ENCODE assay signal across 9 cellular contexts in the genomic region with DNA sequence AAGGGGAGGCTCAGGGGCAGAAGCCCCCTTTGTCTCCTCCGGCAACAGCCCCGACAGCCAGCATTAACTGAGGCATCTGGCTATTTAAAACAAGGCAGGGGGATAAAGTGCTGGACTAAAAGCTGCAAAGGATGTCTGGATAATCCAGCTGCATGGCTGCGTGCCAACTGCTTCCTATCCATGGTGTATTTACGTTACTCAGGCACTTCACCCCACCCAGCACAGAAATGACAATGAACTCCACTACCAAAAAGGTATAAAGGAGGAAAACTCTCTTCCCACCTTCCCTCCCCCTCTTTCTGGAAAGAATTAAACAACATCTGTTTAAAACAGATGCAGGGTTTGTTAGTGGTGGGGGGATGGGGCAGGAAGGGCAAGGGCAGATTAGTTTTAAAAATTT.
DNase-seq lines count a peak whose midpoint lies in the region; ATAC-seq and TF ChIP-seq lines count a peak whose summit lies in the region.
"Had no signal": no experiment of that assay in that cellular context is flagged by ENCODE, and none has a peak within 500 bp of the region (broad histone marks: within the 10 kb centered on the region; RNA-seq: fewer than 3 reads in every experiment).

No MANE protein-coding gene starts in this region.

- peak overlapping the region; percentile 25; the same call in 1 of the 2 replicates for H3K4me2 ChIP-seq in KMS-11

- CTCF ChIA-PET in GM10248 (lab: Yijun Ruan, JAX), result interaction anchor here (0.8 to 6.0 kb wide), 10 partner anchors 9 to 76 kb away, joined by 3 to 38 read pairs (median 3); no protein-coding TSS in a partner anchor

- H3K79me2 ChIP-seq in KMS-11 (ENCODE audit: insufficient read depth, low read depth), result peaks cover 88% of the 10 kb centered on the region

- H4K20me1 ChIP-seq in KMS-11 (ENCODE audit: insufficient read depth), result no peaks in the 10 kb centered on the region

- peak; percentile 81 for DNase-seq in RPMI7951 (ENCODE audit: low read depth)
- peak; percentile 81 for DNase-seq in fibroblast of the aortic adventitia (ENCODE audit: low read depth)
- no peak for DNase-seq in GM10248 (ENCODE audit: extremely low spot score)
- no peak for DNase-seq in upper lobe of right lung
- DNase-seq in DMS114 treated with DMSO at 0.1 percent for 48 hours (lab: John Stamatoyannopoulos, UW; ENCODE audit: unreplicated experiment), result no peak
- DNase-seq: activated T-cell treated with anti-CD3 and anti-CD28 coated beads, Interleukin-2, amount 50 U/mL, for 1 hour had no signal

- H3K27me3 ChIP-seq in KMS-11 (ENCODE audit: insufficient read depth, low read depth) (no peaks in the 10 kb centered on the region), subcutaneous abdominal adipose tissue (ENCODE audit: control insufficient read depth in 5 of 5, insufficient read depth in 4 of 5, low read length in 5 of 5) (no peaks in the 10 kb centered on the region), upper lobe of right lung (no peaks in the 10 kb centered on the region)

- no peak overlapping the region for H2AFZ ChIP-seq in KMS-11 (ENCODE audit: low read depth)

- H3K9me3 ChIP-seq in subcutaneous abdominal adipose tissue (ENCODE audit: control insufficient read depth in 5 of 5, low read length in 5 of 5) (no peaks in the 10 kb centered on the region), upper lobe of right lung (no peaks in the 10 kb centered on the region)

- no peak for ATAC-seq in upper lobe of right lung
- no peak for ATAC-seq in HG02973 (IDR thresholded peaks at IDR 0.05; ENCODE audit: unreplicated experiment)

- H3K9ac ChIP-seq in KMS-11 (no peak overlapping the region), subcutaneous abdominal adipose tissue (ENCODE audit: low read length in 5 of 5) (no peak overlapping the region)

- H3K4me3 ChIP-seq in KMS-11 (IDR thresholded peaks at IDR 0.05; ENCODE audit: insufficient read depth, low read depth, low read length) (no peak overlapping the region), fibroblast of the aortic adventitia (ENCODE audit: low read depth, low read length) (no peak overlapping the region), subcutaneous abdominal adipose tissue (ENCODE audit: low read depth in 1 of 5, low read length in 5 of 5) (peak overlapping the region in 1 of 5 donors; percentile 16), upper lobe of right lung (no peak overlapping the region)

- H3K4me1 ChIP-seq in KMS-11 (ENCODE audit: low read depth, poor library complexity, severe bottlenecking) (peaks cover 49% of the 10 kb centered on the region), subcutaneous abdominal adipose tissue (ENCODE audit: control insufficient read depth in 5 of 5, insufficient read depth in 5 of 5, low read length in 5 of 5) (peaks cover 9 to 68% (median 55%) of the 10 kb centered on the region in 5 donors), upper lobe of right lung (peaks cover 45% of the 10 kb centered on the region)

- H3K27ac ChIP-seq in KMS-11 (no peak overlapping the region), subcutaneous abdominal adipose tissue (ENCODE audit: low read depth, low read length) (peak overlapping the region; percentile 42), upper lobe of right lung (no peak overlapping the region)

- TF ChIP-seq CTCF in KMS-11 (conservative IDR thresholded peaks at IDR 0.05; ENCODE audit: low read depth, low read length) (no peak), fibroblast of the aortic adventitia (IDR thresholded peaks at IDR 0.05; ENCODE audit: insufficient read depth, low read length) (no peak), GM10248 (IDR thresholded peaks at IDR 0.05; ENCODE audit: control extremely low read depth, extremely low read depth, low read depth, missing control alignments) (no peak), upper lobe of right lung (IDR thresholded peaks at IDR 0.05) (no peak)

- intact Hi-C loops in upper lobe of right lung (cut with DNase I), result no loop called here

- H3K36me3 ChIP-seq in KMS-11 (ENCODE audit: insufficient read depth), result no peaks in the 10 kb centered on the region
- no peaks in the 10 kb centered on the region for H3K36me3 ChIP-seq in subcutaneous abdominal adipose tissue (ENCODE audit: control insufficient read depth in 5 of 5, insufficient read depth in 5 of 5, low read length in 5 of 5)
- no peaks in the 10 kb centered on the region for H3K36me3 ChIP-seq in upper lobe of right lung

- POLR2A ChIA-PET in GM10248 (lab: Yijun Ruan, JAX), result no interaction called here

Comparison
In these comparisons a context has a peak if more than half of its experiments do, and no peak if none do; other contexts are left out.
1. DNase-seq: peak in RPMI7951 (single experiment) and fibroblast of the aortic adventitia (single experiment); none in GM10248 (single experiment), upper lobe of right lung (single experiment) and DMS114 treated with DMSO at 0.1 percent for 48 hours (single experiment).